Comparison of ENCODE assay signal across 9 cellular contexts in genomic region chr6:17714879-17715860, GRCh38.
DNase-seq lines count a peak whose midpoint lies in the region; ATAC-seq lines count a peak whose summit lies in the region.
"Had no signal": no experiment of that assay in that cellular context is flagged by ENCODE, and none has a peak within 500 bp of the region (broad histone marks: within the 10 kb centered on the region; RNA-seq: fewer than 3 reads in every experiment).

No MANE protein-coding gene starts in this region.

- H3K36me3 ChIP-seq in HUES48 (ENCODE audit: control insufficient read depth, insufficient read depth, low read length), result no peaks in the 10 kb centered on the region

- peaks cover 8% of the 10 kb centered on the region for H3K4me1 ChIP-seq in HUES48 (ENCODE audit: control insufficient read depth, insufficient read depth, low read length)

- H3K27me3 ChIP-seq in HUES48 (ENCODE audit: control insufficient read depth, insufficient read depth, low read length), result no peaks in the 10 kb centered on the region

- H3K27ac ChIP-seq in HUES48 (ENCODE audit: low read depth, low read length) (peak overlapping the region; percentile 67), substantia nigra (ENCODE audit: low read depth, low read length, poor library complexity, severe bottlenecking) (no peak overlapping the region)
- H3K27ac ChIP-seq: SK-N-MC had no signal

- DNase-seq in GM03348 (ENCODE audit: low spot score), result peak; percentile 88
- DNase-seq in activated CD8-positive, alpha-beta memory T cell treated with anti-CD3 and anti-CD28 coated beads, Interleukin-2, amount 50 U/mL, for 48 hours, result peak; percentile 59
- DNase-seq in islet precursor cell, result peak; percentile 86
- DNase-seq in cerebellar cortex (ENCODE audit: low spot score), result no peak
- no peak for DNase-seq in substantia nigra (lab: John Stamatoyannopoulos, UW)
- no peak for DNase-seq in RPMI8226

- no peak overlapping the region for H3K9ac ChIP-seq in HUES48 (ENCODE audit: low read depth, low read length)

- no peaks in the 10 kb centered on the region for H3K9me3 ChIP-seq in HUES48 (ENCODE audit: control insufficient read depth, insufficient read depth, low read length)

- H3K4me3 ChIP-seq in HUES48 (ENCODE audit: low read depth, low read length), result no peak overlapping the region
- H3K4me3 ChIP-seq: SK-N-MC had no signal

- peak; percentile 87 for ATAC-seq in GM21717 (IDR thresholded peaks at IDR 0.05; ENCODE audit: unreplicated experiment)

Comparison
In these comparisons a context has a peak if more than half of its experiments do, and no peak if none do; other contexts are left out.
1. DNase-seq: peak in GM03348 (single experiment), activated CD8-positive, alpha-beta memory T cell treated with anti-CD3 and anti-CD28 coated beads, Interleukin-2, amount 50 U/mL, for 48 hours (single experiment) and islet precursor cell (single experiment); none in cerebellar cortex (single experiment), substantia nigra (0 of 49) and RPMI8226 (single experiment).